In the genomic region with DNA sequence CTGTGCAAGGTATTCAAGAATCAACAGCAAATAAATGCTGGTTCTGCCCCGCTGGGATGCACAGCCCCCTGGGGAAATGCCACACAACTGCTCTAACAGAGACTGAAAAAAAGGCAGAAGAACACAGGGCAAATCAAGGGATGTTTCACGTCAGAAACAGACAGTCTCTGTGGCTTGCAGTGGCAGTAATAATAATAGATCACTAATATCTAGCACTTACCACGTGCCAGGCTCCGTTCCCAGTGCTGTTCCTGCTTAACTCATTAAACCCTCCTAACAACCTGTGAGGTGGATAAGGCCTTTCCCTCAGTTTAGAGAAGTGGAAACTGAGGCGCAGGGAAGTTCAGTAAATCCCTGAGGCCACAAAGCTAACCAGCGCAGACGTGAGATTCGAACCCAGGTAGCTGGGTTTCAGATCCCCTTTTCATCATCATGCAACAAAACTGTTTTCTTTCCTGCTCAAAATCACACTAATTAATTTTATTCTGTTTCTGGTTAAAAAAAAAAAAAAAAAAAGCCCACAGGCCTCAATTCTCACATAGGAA, we compare ENCODE assay signal across 9 cellular contexts. TPM values are rescaled to one million over a fixed set of nuclear protein-coding genes. Genes with fewer than 3 reads are reported as not detected.
DNase-seq lines count a peak whose midpoint lies in the region; ATAC-seq and TF ChIP-seq lines count a peak whose summit lies in the region.
"Had no signal": no experiment of that assay in that cellular context is flagged by ENCODE, and none has a peak within 500 bp of the region (broad histone marks: within the 10 kb centered on the region; RNA-seq: fewer than 3 reads in every experiment).

No MANE protein-coding gene starts in this region.

- H4K20me1 ChIP-seq in neural progenitor cell (ENCODE audit: low read depth) = peaks cover 32% of the 10 kb centered on the region

- intact Hi-C loops in Caco-2 (cut with micrococcal nuclease; ENCODE audit: unreplicated experiment) = no loop called here

- TF ChIP-seq CTCF in Caco-2 (IDR thresholded peaks at IDR 0.05; ENCODE audit: insufficient read depth in 1 of 2, low read depth in 1 of 2, low read length in 1 of 2, severe bottlenecking in 1 of 2, unreplicated experiment in 1 of 2) = no peak
- no peak for TF ChIP-seq CTCF in brain microvascular endothelial cell (IDR thresholded peaks at IDR 0.05; ENCODE audit: low read depth, low read length, missing control alignments)
- TF ChIP-seq CTCF in neural progenitor cell (IDR thresholded peaks at IDR 0.05) = no peak

- peaks cover 2% of the 10 kb centered on the region; the same call in 1 of the 2 replicates for H3K36me3 ChIP-seq in Caco-2 (ENCODE audit: control insufficient read depth, insufficient read depth, low read length)
- H3K36me3 ChIP-seq in brain microvascular endothelial cell (replicated peaks) = peaks cover 32% of the 10 kb centered on the region
- no peaks in the 10 kb centered on the region for H3K36me3 ChIP-seq in neural progenitor cell

- H3K27me3 Mint-ChIP-seq in Caco-2 (ENCODE audit: insufficient read depth, unreplicated experiment) (no peaks in the 10 kb centered on the region), neural progenitor cell (ENCODE audit: insufficient read depth, low read depth) (no peaks in the 10 kb centered on the region)

- peak; percentile 31 for ATAC-seq in HG03060 (IDR thresholded peaks at IDR 0.05; ENCODE audit: low read depth, unreplicated experiment)

- in situ Hi-C loops in brain microvascular endothelial cell (cut with HindIII; ENCODE audit: low pct_ligation_motif_present, low sequenced_read_pairs) = no loop called here

- H3K27me3 ChIP-seq in Caco-2 (replicated peaks; ENCODE audit: control insufficient read depth, insufficient read depth, low read length) (no peaks in the 10 kb centered on the region), brain microvascular endothelial cell (replicated peaks) (no peaks in the 10 kb centered on the region), neural progenitor cell (no peaks in the 10 kb centered on the region)

- peaks cover 54% of the 10 kb centered on the region for H3K79me2 ChIP-seq in neural progenitor cell (ENCODE audit: low read depth)

- no peak overlapping the region for H2AFZ ChIP-seq in neural progenitor cell (replicated peaks)

- H3K27ac Mint-ChIP-seq in Caco-2 (ENCODE audit: unreplicated experiment) = peak overlapping the region; percentile 66
- H3K27ac Mint-ChIP-seq in neural progenitor cell = peak overlapping the region; percentile 72

- H3K4me2 ChIP-seq in neural progenitor cell = no peak overlapping the region

- no peak overlapping the region for H3K9ac ChIP-seq in neural progenitor cell

- peak overlapping the region; percentile 71 for H3K27ac ChIP-seq in brain microvascular endothelial cell
- no peak overlapping the region for H3K27ac ChIP-seq in neural progenitor cell

- peaks cover 65% of the 10 kb centered on the region for H3K36me3 Mint-ChIP-seq in Caco-2 (ENCODE audit: insufficient read depth, unreplicated experiment)
- H3K36me3 Mint-ChIP-seq in neural progenitor cell = peaks cover 31% of the 10 kb centered on the region

- H3K4me3 Mint-ChIP-seq in Caco-2 (ENCODE audit: unreplicated experiment) (no peak overlapping the region), neural progenitor cell (no peak overlapping the region)

- H3F3A ChIP-seq in neural progenitor cell (ENCODE audit: low read depth) = no peaks in the 10 kb centered on the region

- CTCF ChIA-PET in Caco-2 (lab: Charles Lee) = interaction anchor here (0.5 kb wide), 1 partner anchor 11 kb away, joined by 3 read pairs; no protein-coding TSS in a partner anchor

- H3K4me3 ChIP-seq in Caco-2 (ENCODE audit: low read depth, low read length) (no peak overlapping the region), brain microvascular endothelial cell (ENCODE audit: low read depth, low read length) (no peak overlapping the region), neural progenitor cell (no peak overlapping the region)

- POLR2A ChIA-PET in Caco-2 (lab: Charles Lee) = no interaction called here

- BruUV-seq in Caco-2 (replicated peaks; lab: Mats Ljungman, UMichigan) = no TSS peak

- H3K4me1 Mint-ChIP-seq in Caco-2 (ENCODE audit: low read depth, unreplicated experiment) (peaks cover 55% of the 10 kb centered on the region), neural progenitor cell (peaks cover 17% of the 10 kb centered on the region)

- no peaks in the 10 kb centered on the region for H3K9me3 Mint-ChIP-seq in Caco-2 (ENCODE audit: unreplicated experiment)
- H3K9me3 Mint-ChIP-seq in neural progenitor cell = no peaks in the 10 kb centered on the region

- H3K9me3 ChIP-seq in Caco-2 (no peaks in the 10 kb centered on the region), neural progenitor cell (ENCODE audit: low read depth) (no peaks in the 10 kb centered on the region)

- H3K4me1 ChIP-seq in Caco-2 (peaks cover 35% of the 10 kb centered on the region), neural progenitor cell (no peaks in the 10 kb centered on the region)

- no peak for DNase-seq in Caco-2
- no peak for DNase-seq in brain microvascular endothelial cell
- DNase-seq in neural progenitor cell (ENCODE audit: low spot score) = no peak
- DNase-seq in OCI-M2 (lab: John Stamatoyannopoulos, UW; ENCODE audit: unreplicated experiment) = no peak
- no peak for DNase-seq in middle frontal gyrus (ENCODE audit: extremely low spot score, low spot score)
- DNase-seq in RPMI8226 = no peak
- no peak for DNase-seq in HuH-7 (ENCODE audit: low spot score)
- DNase-seq: activated CD4-positive, alpha-beta T cell treated with anti-CD3 and anti-CD28 coated beads for 4 hours had no signal

RNA-seq across cellular contexts. Expression of a gene that starts 36.7 kb away (rescaled TPM):
- total RNA-seq in Caco-2 (2022) (134 and 142 TPM in 2 replicates), neural progenitor cell (ENCODE audit: low replicate concordance) (33.1 and 53.9 TPM in 2 replicates)
